18 cellular contexts compared by ENCODE assay signal in genomic region chr1:223248787-223249175, GRCh38.
DNase-seq lines count a peak whose midpoint lies in the region; ATAC-seq lines count a peak whose summit lies in the region.
"Had no signal": no experiment of that assay in that cellular context is flagged by ENCODE, and none has a peak within 500 bp of the region (broad histone marks: within the 10 kb centered on the region; RNA-seq: fewer than 3 reads in every experiment).

No MANE protein-coding gene starts in this region.

- H3K9me3 ChIP-seq in Karpas-422 (ENCODE audit: low read length) = no peaks in the 10 kb centered on the region
- H3K9me3 ChIP-seq: adrenal gland, pancreas had no signal

- peaks cover 35% of the 10 kb centered on the region for H3K4me1 Mint-ChIP-seq in activated CD8-positive, alpha-beta T cell treated with anti-CD3 and anti-CD28 coated beads, Interleukin-2, amount 10 ng/mL, durations not matched to agents 7 days and 5 days (ENCODE audit: low read depth)
- H3K4me1 Mint-ChIP-seq in effector memory CD8-positive, alpha-beta T cell (ENCODE audit: low read depth in 2 of 2) = peaks cover 6 to 13% of the 10 kb centered on the region in 2 donors

- H3K36me3 Mint-ChIP-seq in activated CD8-positive, alpha-beta T cell treated with anti-CD3 and anti-CD28 coated beads, Interleukin-2, amount 10 ng/mL, durations not matched to agents 7 days and 5 days (ENCODE audit: low read depth) = no peaks in the 10 kb centered on the region
- peaks cover 5% of the 10 kb centered on the region for H3K36me3 Mint-ChIP-seq in effector memory CD8-positive, alpha-beta T cell (ENCODE audit: insufficient read depth)

- no peaks in the 10 kb centered on the region for H3K27me3 ChIP-seq in Karpas-422 (ENCODE audit: low read length)
- H3K27me3 ChIP-seq: adrenal gland, pancreas had no signal

- H3K4me2 ChIP-seq in Karpas-422 (ENCODE audit: low read depth, low read length, poor library complexity, severe bottlenecking) = no peak overlapping the region

- no peak overlapping the region for H3K4me3 Mint-ChIP-seq in activated CD8-positive, alpha-beta T cell treated with anti-CD3 and anti-CD28 coated beads, Interleukin-2, amount 10 ng/mL, durations not matched to agents 7 days and 5 days
- peak overlapping the region in 1 of 2 donors; percentile 6 for H3K4me3 Mint-ChIP-seq in effector memory CD8-positive, alpha-beta T cell
- H3K4me3 Mint-ChIP-seq: T-helper 1 cell treated with Interleukin-12 subunit alpha and Interleukin-12 subunit beta and Interleukin-4 antibody, amounts not matched to agents 30 μg/mL and 1 μg/mL, for 36 hours had no signal

- H3K36me3 ChIP-seq in Karpas-422 (ENCODE audit: insufficient read depth, low read length) = no peaks in the 10 kb centered on the region
- H3K36me3 ChIP-seq: adrenal gland, pancreas had no signal

- no peak overlapping the region for H3K9ac ChIP-seq in Karpas-422 (ENCODE audit: low read length)

- peaks cover 4% of the 10 kb centered on the region for H3K27me3 Mint-ChIP-seq in activated CD8-positive, alpha-beta T cell treated with anti-CD3 and anti-CD28 coated beads, Interleukin-2, amount 10 ng/mL, durations not matched to agents 7 days and 5 days (ENCODE audit: low read depth)
- H3K27me3 Mint-ChIP-seq in effector memory CD8-positive, alpha-beta T cell = peaks cover 30 to 31% of the 10 kb centered on the region in 2 donors

- ATAC-seq in activated CD8-positive, alpha-beta T cell treated with anti-CD3 and anti-CD28 coated beads, Interleukin-2, amount 10 ng/mL, durations not matched to agents 7 days and 5 days = peak; percentile 67
- peak; percentile 90 for ATAC-seq in effector memory CD8-positive, alpha-beta T cell (replicated peaks)
- ATAC-seq in GM21423 (IDR thresholded peaks at IDR 0.05; ENCODE audit: unreplicated experiment) (no peak), HG02763 (IDR thresholded peaks at IDR 0.05; ENCODE audit: unreplicated experiment) (no peak), GM21825 (IDR thresholded peaks at IDR 0.05; ENCODE audit: unreplicated experiment) (no peak)

- no peaks in the 10 kb centered on the region for H3K79me2 ChIP-seq in Karpas-422 (ENCODE audit: low read length)

- DNase-seq in activated CD4-positive, alpha-beta T cell treated with anti-CD3 and anti-CD28 coated beads for 48 hours = peak; percentile 30
- DNase-seq in activated CD4-positive, alpha-beta T cell treated with anti-CD3 and anti-CD28 coated beads for 1 hour = no peak
- DNase-seq in Karpas-422 = peak; percentile 49
- peak; percentile 54 for DNase-seq in activated CD8-positive, alpha-beta T cell treated with anti-CD3 and anti-CD28 coated beads, Interleukin-2, amount 10 ng/mL, durations not matched to agents 7 days and 5 days
- peak; percentile 4 to 49 (median 42) for DNase-seq in effector memory CD8-positive, alpha-beta T cell
- DNase-seq: erythroblast, HCEC 1CT, IMR-90, NCI-H1436, NCI-H69, pancreas had no signal

- CTCF ChIA-PET in activated CD8-positive, alpha-beta T cell treated with anti-CD3 and anti-CD28 coated beads, Interleukin-2, amount 10 ng/mL, durations not matched to agents 7 days and 5 days (lab: Charles Lee) = interaction anchor here (1.3 kb wide), 1 partner anchor 108 kb away, joined by 5 read pairs; no protein-coding TSS in a partner anchor

- no peak overlapping the region for H3K4me3 ChIP-seq in Karpas-422 (ENCODE audit: low read length)
- H3K4me3 ChIP-seq: adrenal gland, pancreas, skin epidermis had no signal

- H4K20me1 ChIP-seq in Karpas-422 (ENCODE audit: insufficient read depth, low read depth, low read length) = no peaks in the 10 kb centered on the region

- no peak overlapping the region for H3K27ac Mint-ChIP-seq in activated CD8-positive, alpha-beta T cell treated with anti-CD3 and anti-CD28 coated beads, Interleukin-2, amount 10 ng/mL, durations not matched to agents 7 days and 5 days
- peak overlapping the region in 1 of 2 donors; percentile 76 for H3K27ac Mint-ChIP-seq in effector memory CD8-positive, alpha-beta T cell
- H3K27ac Mint-ChIP-seq: T-helper 1 cell treated with Interleukin-12 subunit alpha and Interleukin-12 subunit beta and Interleukin-4 antibody, amounts not matched to agents 30 μg/mL and 1 μg/mL, for 36 hours had no signal

- no peaks in the 10 kb centered on the region for H3K9me2 ChIP-seq in Karpas-422 (replicated peaks; ENCODE audit: insufficient read depth, low read length)

- peaks cover 61% of the 10 kb centered on the region for H3K4me1 ChIP-seq in Karpas-422 (ENCODE audit: low read length)

- H3K9me3 Mint-ChIP-seq in activated CD8-positive, alpha-beta T cell treated with anti-CD3 and anti-CD28 coated beads, Interleukin-2, amount 10 ng/mL, durations not matched to agents 7 days and 5 days (ENCODE audit: insufficient read depth) = no peaks in the 10 kb centered on the region
- no peaks in the 10 kb centered on the region for H3K9me3 Mint-ChIP-seq in effector memory CD8-positive, alpha-beta T cell
- H3K9me3 Mint-ChIP-seq: T-helper 1 cell treated with Interleukin-12 subunit alpha and Interleukin-12 subunit beta and Interleukin-4 antibody, amounts not matched to agents 30 μg/mL and 1 μg/mL, for 36 hours had no signal

- H3K27ac ChIP-seq in Karpas-422 (ENCODE audit: low read length) = no peak overlapping the region
- H3K27ac ChIP-seq: adrenal gland, pancreas, RWPE1 had no signal

- H2AFZ ChIP-seq in Karpas-422 (ENCODE audit: low read length) = no peak overlapping the region

- POLR2A ChIA-PET in activated CD8-positive, alpha-beta T cell treated with anti-CD3 and anti-CD28 coated beads, Interleukin-2, amount 10 ng/mL, durations not matched to agents 7 days and 5 days (lab: Charles Lee) = interaction anchor here (0.6 kb wide), 1 partner anchor 665 kb away, joined by 5 read pairs; no protein-coding TSS in a partner anchor

Comparison
In these comparisons a context has a peak if more than half of its experiments do, and no peak if none do; other contexts are left out.
1. ATAC-seq: peak in activated CD8-positive, alpha-beta T cell treated with anti-CD3 and anti-CD28 coated beads, Interleukin-2, amount 10 ng/mL, durations not matched to agents 7 days and 5 days (single experiment) and effector memory CD8-positive, alpha-beta T cell (single experiment); none in GM21423 (single experiment), HG02763 (single experiment) and GM21825 (single experiment).